Comparison of ENCODE assay signal across 7 cellular contexts in genomic region chr10:133577037-133577436, GRCh38. TPM values are rescaled to one million over a fixed set of nuclear protein-coding genes. Genes with fewer than 3 reads are reported as not detected.
"Had no signal": no experiment of that assay in that cellular context is flagged by ENCODE, and none has a peak within 500 bp of the region (broad histone marks: within the 10 kb centered on the region; RNA-seq: fewer than 3 reads in every experiment).

No MANE protein-coding gene starts in this region.

RNA-seq across cellular contexts. Expression of gene SYCE1, which starts 11.7 kb away (rescaled TPM):
- total RNA-seq: LHCN-M2, MCF 10A, NCI-H460, OCI-LY7, PC-9, SK-MEL-5 had no signal

RNA-seq across cellular contexts. Expression of gene FRG2B, which starts 49.6 kb away (rescaled TPM):
- total RNA-seq: LHCN-M2, MCF 10A, NCI-H460, OCI-LY7, PC-9, Peyer's patch had no signal

RNA-seq across cellular contexts. Expression of gene CYP2E1, which starts 49.9 kb away (rescaled TPM):
- total RNA-seq: MCF 10A, SK-MEL-5 had no signal
